In genomic region chr2:71559828-71560210, GRCh38 we compare ENCODE assay signal across 2 cellular contexts.
TF ChIP-seq lines count a peak whose summit lies in the region.

No MANE protein-coding gene starts in this region.

TF ChIP-seq in H1, 55 proteins besides CTCF, POLR2A, EP300 and RAD21:
- no peak for TF ChIP-seq CREB1 (IDR thresholded peaks at IDR 0.05)
- TF ChIP-seq CHD7 (IDR thresholded peaks at IDR 0.05; ENCODE audit: insufficient replicate concordance, low read length): no peak
- TF ChIP-seq PHF8 (conservative IDR thresholded peaks at IDR 0.05; ENCODE audit: low read depth, low read length): no peak
- no peak for TF ChIP-seq CHD2 (IDR thresholded peaks at IDR 0.05; ENCODE audit: low read length)
- TF ChIP-seq, protein P1, sequence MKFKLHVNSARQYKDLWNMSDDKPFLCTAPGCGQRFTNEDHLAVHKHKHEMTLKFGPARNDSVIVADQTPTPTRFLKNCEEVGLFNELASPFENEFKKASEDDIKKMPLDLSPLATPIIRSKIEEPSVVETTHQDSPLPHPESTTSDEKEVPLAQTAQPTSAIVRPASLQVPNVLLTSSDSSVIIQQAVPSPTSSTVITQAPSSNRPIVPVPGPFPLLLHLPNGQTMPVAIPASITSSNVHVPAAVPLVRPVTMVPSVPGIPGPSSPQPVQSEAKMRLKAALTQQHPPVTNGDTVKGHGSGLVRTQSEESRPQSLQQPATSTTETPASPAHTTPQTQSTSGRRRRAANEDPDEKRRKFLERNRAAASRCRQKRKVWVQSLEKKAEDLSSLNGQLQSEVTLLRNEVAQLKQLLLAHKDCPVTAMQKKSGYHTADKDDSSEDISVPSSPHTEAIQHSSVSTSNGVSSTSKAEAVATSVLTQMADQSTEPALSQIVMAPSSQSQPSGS (IDR thresholded peaks at IDR 0.05; ENCODE audit: low read length): no peak
- no peak for TF ChIP-seq TAF7 (optimal IDR thresholded peaks at IDR 0.05; ENCODE audit: borderline replicate concordance, low read depth, low read length)
- TF ChIP-seq EGR1 (IDR thresholded peaks at IDR 0.05; ENCODE audit: borderline replicate concordance, low read depth, low read length): no peak
- TF ChIP-seq RBBP5 (IDR thresholded peaks at IDR 0.05; ENCODE audit: borderline replicate concordance, low read depth, low read length): no peak
- TF ChIP-seq, protein P2, sequence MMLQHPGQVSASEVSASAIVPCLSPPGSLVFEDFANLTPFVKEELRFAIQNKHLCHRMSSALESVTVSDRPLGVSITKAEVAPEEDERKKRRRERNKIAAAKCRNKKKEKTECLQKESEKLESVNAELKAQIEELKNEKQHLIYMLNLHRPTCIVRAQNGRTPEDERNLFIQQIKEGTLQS (IDR thresholded peaks at IDR 0.05; ENCODE audit: insufficient read depth, low read depth, low read length): no peak

TF ChIP-seq in HepG2, 621 proteins besides CTCF, POLR2A, EP300 and RAD21:
- TF ChIP-seq ZNF232 (CRISPR knock-in tag; IDR thresholded peaks at IDR 0.05; ENCODE audit: borderline replicate concordance) (no peak), EEA1 (CRISPR knock-in tag; IDR thresholded peaks at IDR 0.05; ENCODE audit: borderline replicate concordance) (no peak), ZNF274 (CRISPR knock-in tag; IDR thresholded peaks at IDR 0.05) (no peak), NCOR1 (IDR thresholded peaks at IDR 0.05; ENCODE audit: borderline replicate concordance, low read length) (no peak), ZNF263 (CRISPR knock-in tag; IDR thresholded peaks at IDR 0.05) (no peak), FOXO1 (CRISPR knock-in tag; IDR thresholded peaks at IDR 0.05) (no peak), PCBP1 (IDR thresholded peaks at IDR 0.05; ENCODE audit: borderline replicate concordance, low read depth, low read length) (no peak), E2F5 (CRISPR knock-in tag; conservative IDR thresholded peaks at IDR 0.05) (no peak), JUNB (CRISPR knock-in tag; IDR thresholded peaks at IDR 0.05; ENCODE audit: borderline replicate concordance) (no peak), ZNF569 (CRISPR knock-in tag; IDR thresholded peaks at IDR 0.05; ENCODE audit: borderline replicate concordance) (no peak), TARDBP (CRISPR knock-in tag; IDR thresholded peaks at IDR 0.05) (no peak), HES4 (CRISPR knock-in tag; IDR thresholded peaks at IDR 0.05; ENCODE audit: borderline replicate concordance) (no peak)
- TF ChIP-seq, protein P3, sequence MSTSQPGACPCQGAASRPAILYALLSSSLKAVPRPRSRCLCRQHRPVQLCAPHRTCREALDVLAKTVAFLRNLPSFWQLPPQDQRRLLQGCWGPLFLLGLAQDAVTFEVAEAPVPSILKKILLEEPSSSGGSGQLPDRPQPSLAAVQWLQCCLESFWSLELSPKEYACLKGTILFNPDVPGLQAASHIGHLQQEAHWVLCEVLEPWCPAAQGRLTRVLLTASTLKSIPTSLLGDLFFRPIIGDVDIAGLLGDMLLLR (CRISPR knock-in tag; IDR thresholded peaks at IDR 0.05): no peak
- TF ChIP-seq, protein P4, sequence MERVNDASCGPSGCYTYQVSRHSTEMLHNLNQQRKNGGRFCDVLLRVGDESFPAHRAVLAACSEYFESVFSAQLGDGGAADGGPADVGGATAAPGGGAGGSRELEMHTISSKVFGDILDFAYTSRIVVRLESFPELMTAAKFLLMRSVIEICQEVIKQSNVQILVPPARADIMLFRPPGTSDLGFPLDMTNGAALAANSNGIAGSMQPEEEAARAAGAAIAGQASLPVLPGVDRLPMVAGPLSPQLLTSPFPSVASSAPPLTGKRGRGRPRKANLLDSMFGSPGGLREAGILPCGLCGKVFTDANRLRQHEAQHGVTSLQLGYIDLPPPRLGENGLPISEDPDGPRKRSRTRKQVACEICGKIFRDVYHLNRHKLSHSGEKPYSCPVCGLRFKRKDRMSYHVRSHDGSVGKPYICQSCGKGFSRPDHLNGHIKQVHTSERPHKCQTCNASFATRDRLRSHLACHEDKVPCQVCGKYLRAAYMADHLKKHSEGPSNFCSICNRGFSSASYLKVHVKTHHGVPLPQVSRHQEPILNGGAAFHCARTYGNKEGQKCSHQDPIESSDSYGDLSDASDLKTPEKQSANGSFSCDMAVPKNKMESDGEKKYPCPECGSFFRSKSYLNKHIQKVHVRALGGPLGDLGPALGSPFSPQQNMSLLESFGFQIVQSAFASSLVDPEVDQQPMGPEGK (CRISPR knock-in tag; IDR thresholded peaks at IDR 0.05): no peak
